In genomic region chr11:57445075-57445400, GRCh38 we compare ENCODE assay signal across 6 cellular contexts. TPM values are rescaled to one million over a fixed set of nuclear protein-coding genes. Genes with fewer than 3 reads are reported as not detected.
"Had no signal": no experiment of that assay in that cellular context is flagged by ENCODE, and none has a peak within 500 bp of the region (broad histone marks: within the 10 kb centered on the region; RNA-seq: fewer than 3 reads in every experiment).

No MANE protein-coding gene starts in this region.

RNA-seq across cellular contexts. Expression of gene PRG2, which starts 54.6 kb away (rescaled TPM):
- total RNA-seq: HT1080, Peyer's patch, Right ventricle myocardium inferior, RPMI7951, SJCRH30 had no signal
- polyA plus RNA-seq: IgD-negative memory B cell had no signal
